1 cellular context compared by ENCODE assay signal in genomic region chr19:2631213-2631821, GRCh38.
TF ChIP-seq lines count a peak whose summit lies in the region.

No MANE protein-coding gene starts in this region.

TF ChIP-seq in K562, 482 proteins besides CTCF, POLR2A, EP300 and RAD21 (continued from another document and continues in another):
- TF ChIP-seq MEF2A (IDR thresholded peaks at IDR 0.05; ENCODE audit: control insufficient read depth, low read depth, low read length) (no peak), XRCC3 (IDR thresholded peaks at IDR 0.05) (no peak), SMAD4 (CRISPR knock-in tag; conservative IDR thresholded peaks at IDR 0.05) (peak; percentile 46; the same call in 1 of the 2 replicates), NFIX (CRISPR knock-in tag; IDR thresholded peaks at IDR 0.05; ENCODE audit: low read depth) (no peak; the same call in none of the 2 replicates), ZBTB2 (IDR thresholded peaks at IDR 0.05) (no peak), EP400 (IDR thresholded peaks at IDR 0.05) (no peak), ZBTB17 (CRISPR knock-in tag; IDR thresholded peaks at IDR 0.05) (no peak), RNF2 (IDR thresholded peaks at IDR 0.05) (no peak), MYNN (IDR thresholded peaks at IDR 0.05) (no peak), MYNN (CRISPR knock-in tag; IDR thresholded peaks at IDR 0.05) (no peak), CCNT2 (IDR thresholded peaks at IDR 0.05; ENCODE audit: borderline replicate concordance, extremely low read depth, insufficient read length, low read depth, low read length) (no peak), KAT2B (IDR thresholded peaks at IDR 0.05; ENCODE audit: low read depth, low read length) (no peak), ZNF395 (CRISPR knock-in tag; IDR thresholded peaks at IDR 0.05) (no peak), ATF7 (IDR thresholded peaks at IDR 0.05) (peak; percentile 36; the same call in 1 of the 2 replicates), KLF13 (tag; IDR thresholded peaks at IDR 0.05; ENCODE audit: borderline replicate concordance, low read depth) (no peak), HBP1 (CRISPR knock-in tag; IDR thresholded peaks at IDR 0.05) (no peak), ZNF561 (CRISPR knock-in tag; conservative IDR thresholded peaks at IDR 0.05) (no peak), SMARCA4 (IDR thresholded peaks at IDR 0.05) (no peak), PRMT5 (CRISPR knock-in tag; IDR thresholded peaks at IDR 0.05) (no peak), FOSL1 (tag; conservative IDR thresholded peaks at IDR 0.05) (no peak), ZBTB49 (CRISPR knock-in tag; IDR thresholded peaks at IDR 0.05; ENCODE audit: borderline replicate concordance) (no peak), HMBOX1 (IDR thresholded peaks at IDR 0.05) (no peak), GMEB1 (CRISPR knock-in tag; IDR thresholded peaks at IDR 0.05) (no peak), GABPA (tag; conservative IDR thresholded peaks at IDR 0.05; ENCODE audit: low read depth) (peak; percentile 67), ZNF384 (IDR thresholded peaks at IDR 0.05; ENCODE audit: low read depth, low read length) (0 out of 2 replicates have a peak, but pooled peaks have one; percentile 33), RERE (CRISPR knock-in tag; IDR thresholded peaks at IDR 0.05; ENCODE audit: borderline replicate concordance) (no peak), HDGF (IDR thresholded peaks at IDR 0.05) (no peak), ZNF239 (CRISPR knock-in tag; IDR thresholded peaks at IDR 0.05) (no peak), FOXA3 (CRISPR knock-in tag; conservative IDR thresholded peaks at IDR 0.05 in 1 of 2, IDR thresholded peaks at IDR 0.05 in 1 of 2) (no peak), ID3 (CRISPR knock-in tag; IDR thresholded peaks at IDR 0.05) (no peak), ID3 (tag; IDR thresholded peaks at IDR 0.05) (0 out of 2 replicates have a peak, but pooled peaks have one; percentile 34), KDM1A (IDR thresholded peaks at IDR 0.05) (no peak), YY1 (IDR thresholded peaks at IDR 0.05; ENCODE audit: borderline replicate concordance in 1 of 3, control insufficient read depth in 1 of 3, extremely low read depth in 1 of 3, insufficient read depth in 3 of 3, insufficient read length in 1 of 3, insufficient replicate concordance in 2 of 3, low read depth in 1 of 3, low read length in 2 of 3) (no peak), ETS2 (tag; IDR thresholded peaks at IDR 0.05; ENCODE audit: borderline replicate concordance, poor library complexity, severe bottlenecking) (no peak), MECOM (CRISPR knock-in tag; IDR thresholded peaks at IDR 0.05) (no peak), OTX1 (CRISPR knock-in tag; IDR thresholded peaks at IDR 0.05) (no peak), ZNF134 (CRISPR knock-in tag; conservative IDR thresholded peaks at IDR 0.05) (no peak), KDM4B (IDR thresholded peaks at IDR 0.05; ENCODE audit: borderline replicate concordance in 2 of 2, low read depth in 1 of 2) (peak in 1 of 2 experiments; percentile 65; a peak in 1 of 4 replicates), CBX1 (IDR thresholded peaks at IDR 0.05; ENCODE audit: low read depth) (peak; percentile 91), ZNF740 (CRISPR knock-in tag; IDR thresholded peaks at IDR 0.05) (peak; percentile 61; the same call in 1 of the 2 replicates), ZNF740 (tag; IDR thresholded peaks at IDR 0.05) (0 out of 4 replicates have a peak, but pooled peaks of 1 of the 2 experiments have one; percentile 13), ELF2 (CRISPR knock-in tag; IDR thresholded peaks at IDR 0.05) (peak; percentile 90), KAT7 (CRISPR knock-in tag; IDR thresholded peaks at IDR 0.05; ENCODE audit: borderline replicate concordance) (no peak), XRCC5 (IDR thresholded peaks at IDR 0.05; ENCODE audit: low read depth, low read length) (no peak), GTF3C2 (IDR thresholded peaks at IDR 0.05; ENCODE audit: borderline replicate concordance, extremely low read depth, insufficient read length) (no peak), ZKSCAN3 (CRISPR knock-in tag; IDR thresholded peaks at IDR 0.05) (no peak), BMI1 (IDR thresholded peaks at IDR 0.05; ENCODE audit: low read length) (no peak)
